8 cellular contexts compared by ENCODE assay signal in the genomic region with DNA sequence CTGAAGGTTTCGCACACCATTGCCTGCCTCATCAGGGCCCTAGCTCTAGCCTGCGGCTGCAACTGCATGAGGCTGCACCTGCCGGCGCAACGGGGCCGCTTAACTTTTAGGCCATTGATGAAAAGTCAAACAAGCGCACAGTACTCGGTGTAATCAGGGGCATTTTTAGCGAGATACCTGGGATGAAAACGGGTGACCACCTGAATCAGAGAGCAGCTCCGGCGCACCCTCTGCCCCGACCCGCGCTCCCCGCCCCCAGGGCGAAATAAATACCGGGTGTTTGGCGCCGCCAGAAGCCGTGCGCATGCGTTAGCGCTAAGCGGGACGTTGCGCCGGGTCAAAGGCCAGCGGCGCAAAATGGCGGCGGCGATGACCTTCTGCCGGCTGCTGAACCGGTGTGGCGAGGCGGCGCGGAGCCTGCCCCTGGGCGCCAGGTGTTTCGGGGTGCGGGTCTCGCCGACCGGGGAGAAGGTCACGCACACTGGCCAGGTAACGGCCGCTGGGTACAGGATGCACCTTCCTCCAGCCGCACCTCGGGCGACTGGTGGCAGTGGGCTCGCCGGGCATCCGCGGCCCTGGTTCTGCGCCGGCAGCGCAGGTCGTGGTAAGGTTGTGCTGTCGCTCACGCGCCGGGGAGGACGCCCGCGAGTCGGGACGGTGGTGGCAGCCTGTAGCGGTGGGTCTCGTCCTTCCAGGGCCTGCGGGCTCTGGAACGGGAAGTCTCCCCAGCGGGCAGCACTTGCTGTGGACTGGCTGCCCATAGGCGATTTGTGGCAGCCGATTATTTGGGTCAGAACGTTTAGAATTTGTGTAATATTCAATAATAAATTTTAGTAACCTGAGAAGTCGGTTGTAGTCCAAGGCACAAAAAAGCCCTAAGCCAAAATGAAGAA. TPM values are rescaled to one million over a fixed set of nuclear protein-coding genes. Genes with fewer than 3 reads are reported as not detected.
DNase-seq lines count a peak whose midpoint lies in the region; ATAC-seq and TF ChIP-seq lines count a peak whose summit lies in the region.

A gene (plus strand): TSS at position 347 of the 893 bp plus-strand sequence. CDS start 11 bp downstream, at position 358.

- CTCF ChIA-PET in activated naive CD4-positive, alpha-beta T cell treated with anti-CD3 and anti-CD28 coated beads for 36 hours (lab: Charles Lee): interaction anchor here (1.3 to 2.4 kb wide), 2 partner anchors 38 to 63 kb away, joined by 4 to 8 read pairs; no protein-coding TSS in a partner anchor

- no peaks in the 10 kb centered on the region for H3K9me3 Mint-ChIP-seq in GM23338
- no peaks in the 10 kb centered on the region for H3K9me3 Mint-ChIP-seq in activated naive CD4-positive, alpha-beta T cell treated with anti-CD3 and anti-CD28 coated beads for 36 hours

- peak within 1 kb of the TSS; percentile 98 for H3K4me3 Mint-ChIP-seq in GM23338
- peak within 1 kb of the TSS; percentile 99 for H3K4me3 Mint-ChIP-seq in activated naive CD4-positive, alpha-beta T cell treated with anti-CD3 and anti-CD28 coated beads for 36 hours

- H3K79me2 ChIP-seq in GM23338 (replicated peaks; ENCODE audit: insufficient read depth): peaks cover 68% of the 10 kb centered on the region

- peak within 1 kb of the TSS; percentile 57 for H2AFZ ChIP-seq in GM23338

- H3K27me3 Mint-ChIP-seq in GM23338 (ENCODE audit: insufficient read depth, low read depth, poor library complexity): peaks cover 9% of the 10 kb centered on the region
- no peaks in the 10 kb centered on the region for H3K27me3 Mint-ChIP-seq in activated naive CD4-positive, alpha-beta T cell treated with anti-CD3 and anti-CD28 coated beads for 36 hours (ENCODE audit: low read depth)

- H3K4me1 ChIP-seq in GM23338 (ENCODE audit: insufficient read depth): peaks cover 7% of the 10 kb centered on the region
- peaks cover 20% of the 10 kb centered on the region for H3K4me1 ChIP-seq in SJSA1 (replicated peaks)

- intact Hi-C loops in activated naive CD4-positive, alpha-beta T cell treated with anti-CD3 and anti-CD28 coated beads for 36 hours (cut with micrococcal nuclease): loop anchor here (1.0 to 5.0 kb wide), 3 partner anchors 9 to 414 kb away; no protein-coding TSS in a partner anchor

- peaks cover 5% of the 10 kb centered on the region; the same call in 1 of the 2 replicates for H3K9me3 ChIP-seq in SJSA1 (replicated peaks)

- DNase-seq in EL (peak; percentile 64), GM23338 (ENCODE audit: low spot score) (peak; percentile 80), LNCaP clone FGC (ENCODE audit: low read depth) (peak; percentile 36), SJSA1 (ENCODE audit: low read depth in 1 of 2, low spot score in 2 of 2) (peak; percentile 74 to 79), germinal center (ENCODE audit: low spot score) (peak; percentile 77), nucleus accumbens (lab: John Stamatoyannopoulos, UW) (peak in 55 of 56 donors; percentile 19 to 88 (median 71)), superior temporal gyrus (ENCODE audit: extremely low spot score) (peak; percentile 91)
- peak; percentile 81 for DNase-seq in activated naive CD4-positive, alpha-beta T cell treated with anti-CD3 and anti-CD28 coated beads for 36 hours

- peak; percentile 59 for ATAC-seq in GM23338

- peak within 1 kb of the TSS; percentile 99 for H3K27ac Mint-ChIP-seq in GM23338
- H3K27ac Mint-ChIP-seq in activated naive CD4-positive, alpha-beta T cell treated with anti-CD3 and anti-CD28 coated beads for 36 hours: peak within 1 kb of the TSS; percentile 98

- peaks cover 13% of the 10 kb centered on the region for H4K20me1 ChIP-seq in GM23338 (replicated peaks; ENCODE audit: insufficient read depth)

- peak within 1 kb of the TSS; percentile 98 for H3K4me2 ChIP-seq in GM23338

- no peaks in the 10 kb centered on the region for H3K9me2 ChIP-seq in GM23338 (ENCODE audit: insufficient read depth)

- H3K27me3 ChIP-seq in GM23338 (ENCODE audit: insufficient read depth) (no peaks in the 10 kb centered on the region), SJSA1 (replicated peaks) (no peaks in the 10 kb centered on the region)

- H3K4me3 ChIP-seq in GM23338 (peak within 1 kb of the TSS; percentile 78), LNCaP clone FGC (ENCODE audit: low read depth, low read length) (peak within 1 kb of the TSS; percentile 83), SJSA1 (peak within 1 kb of the TSS; percentile 92)

- peaks cover 18% of the 10 kb centered on the region for H3K4me1 Mint-ChIP-seq in GM23338
- peaks cover 48% of the 10 kb centered on the region for H3K4me1 Mint-ChIP-seq in activated naive CD4-positive, alpha-beta T cell treated with anti-CD3 and anti-CD28 coated beads for 36 hours (ENCODE audit: low read depth)

- H3K36me3 ChIP-seq in GM23338 (ENCODE audit: insufficient read depth) (peaks cover 31% of the 10 kb centered on the region), SJSA1 (peaks cover 79% of the 10 kb centered on the region)

- peaks cover 70% of the 10 kb centered on the region for H3K36me3 Mint-ChIP-seq in GM23338 (ENCODE audit: low read depth)
- peaks cover 44% of the 10 kb centered on the region for H3K36me3 Mint-ChIP-seq in activated naive CD4-positive, alpha-beta T cell treated with anti-CD3 and anti-CD28 coated beads for 36 hours (ENCODE audit: low read depth)

- TF ChIP-seq CTCF in GM23338 (conservative IDR thresholded peaks at IDR 0.05; ENCODE audit: low read depth in 2 of 2) (no peak), LNCaP clone FGC (IDR thresholded peaks at IDR 0.05; ENCODE audit: control insufficient read depth, extremely low read depth, insufficient read depth) (no peak)

- H3F3A ChIP-seq in GM23338 (replicated peaks; ENCODE audit: low read depth): no peaks in the 10 kb centered on the region

- H3K27ac ChIP-seq in GM23338 (ENCODE audit: low read depth) (peak within 1 kb of the TSS; percentile 89), SJSA1 (peak within 1 kb of the TSS; percentile 49)

TF ChIP-seq in GM23338, 12 proteins besides CTCF, POLR2A, EP300 and RAD21:
- TF ChIP-seq STAT1 (IDR thresholded peaks at IDR 0.05; ENCODE audit: unreplicated experiment) (no peak), EZH2phosphoT487 (IDR thresholded peaks at IDR 0.05; ENCODE audit: unreplicated experiment) (no peak), CREB1 (CRISPR knock-in tag; IDR thresholded peaks at IDR 0.05; ENCODE audit: low read depth) (peak; percentile 31; the same call in 1 of the 2 replicates), NANOG (IDR thresholded peaks at IDR 0.05; ENCODE audit: borderline replicate concordance) (no peak), POLR2AphosphoS5 (IDR thresholded peaks at IDR 0.05; ENCODE audit: low read depth) (peak; percentile 87), EZH2 (IDR thresholded peaks at IDR 0.05; ENCODE audit: low read depth, unreplicated experiment) (no peak)
- TF ChIP-seq, protein P1, sequence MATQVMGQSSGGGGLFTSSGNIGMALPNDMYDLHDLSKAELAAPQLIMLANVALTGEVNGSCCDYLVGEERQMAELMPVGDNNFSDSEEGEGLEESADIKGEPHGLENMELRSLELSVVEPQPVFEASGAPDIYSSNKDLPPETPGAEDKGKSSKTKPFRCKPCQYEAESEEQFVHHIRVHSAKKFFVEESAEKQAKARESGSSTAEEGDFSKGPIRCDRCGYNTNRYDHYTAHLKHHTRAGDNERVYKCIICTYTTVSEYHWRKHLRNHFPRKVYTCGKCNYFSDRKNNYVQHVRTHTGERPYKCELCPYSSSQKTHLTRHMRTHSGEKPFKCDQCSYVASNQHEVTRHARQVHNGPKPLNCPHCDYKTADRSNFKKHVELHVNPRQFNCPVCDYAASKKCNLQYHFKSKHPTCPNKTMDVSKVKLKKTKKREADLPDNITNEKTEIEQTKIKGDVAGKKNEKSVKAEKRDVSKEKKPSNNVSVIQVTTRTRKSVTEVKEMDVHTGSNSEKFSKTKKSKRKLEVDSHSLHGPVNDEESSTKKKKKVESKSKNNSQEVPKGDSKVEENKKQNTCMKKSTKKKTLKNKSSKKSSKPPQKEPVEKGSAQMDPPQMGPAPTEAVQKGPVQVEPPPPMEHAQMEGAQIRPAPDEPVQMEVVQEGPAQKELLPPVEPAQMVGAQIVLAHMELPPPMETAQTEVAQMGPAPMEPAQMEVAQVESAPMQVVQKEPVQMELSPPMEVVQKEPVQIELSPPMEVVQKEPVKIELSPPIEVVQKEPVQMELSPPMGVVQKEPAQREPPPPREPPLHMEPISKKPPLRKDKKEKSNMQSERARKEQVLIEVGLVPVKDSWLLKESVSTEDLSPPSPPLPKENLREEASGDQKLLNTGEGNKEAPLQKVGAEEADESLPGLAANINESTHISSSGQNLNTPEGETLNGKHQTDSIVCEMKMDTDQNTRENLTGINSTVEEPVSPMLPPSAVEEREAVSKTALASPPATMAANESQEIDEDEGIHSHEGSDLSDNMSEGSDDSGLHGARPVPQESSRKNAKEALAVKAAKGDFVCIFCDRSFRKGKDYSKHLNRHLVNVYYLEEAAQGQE (IDR thresholded peaks at IDR 0.05; ENCODE audit: unreplicated experiment): no peak
- TF ChIP-seq, protein P2, sequence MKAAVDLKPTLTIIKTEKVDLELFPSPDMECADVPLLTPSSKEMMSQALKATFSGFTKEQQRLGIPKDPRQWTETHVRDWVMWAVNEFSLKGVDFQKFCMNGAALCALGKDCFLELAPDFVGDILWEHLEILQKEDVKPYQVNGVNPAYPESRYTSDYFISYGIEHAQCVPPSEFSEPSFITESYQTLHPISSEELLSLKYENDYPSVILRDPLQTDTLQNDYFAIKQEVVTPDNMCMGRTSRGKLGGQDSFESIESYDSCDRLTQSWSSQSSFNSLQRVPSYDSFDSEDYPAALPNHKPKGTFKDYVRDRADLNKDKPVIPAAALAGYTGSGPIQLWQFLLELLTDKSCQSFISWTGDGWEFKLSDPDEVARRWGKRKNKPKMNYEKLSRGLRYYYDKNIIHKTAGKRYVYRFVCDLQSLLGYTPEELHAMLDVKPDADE (IDR thresholded peaks at IDR 0.05): peak; percentile 5; the same call in 1 of the 2 replicates

RNA-seq across cellular contexts. Expression of the gene that starts here (rescaled TPM):
- 82.1 and 94.8 TPM in 2 replicates for total RNA-seq in GM23338 (2014; rRNA removed; shearing (Covaris generic))
- 279 and 289 TPM in 2 replicates for polyA plus RNA-seq in GM23338 (2016; fragmentation: Nextera tagmentation; extraction: Ambion mirVana)
- total RNA-seq in SJSA1 (2014; rRNA removed; shearing (Covaris generic)): 131 and 134 TPM in 2 replicates
- total RNA-seq in activated naive CD4-positive, alpha-beta T cell treated with anti-CD3 and anti-CD28 coated beads for 36 hours: 10 to 100 TPM; 39.5 to 44.6 TPM

Comparison
In these comparisons a context has a peak if more than half of its experiments do, and no peak if none do; other contexts are left out.
1. Peak in every context shown above with its lines: DNase-seq, ATAC-seq, H3K4me3 ChIP-seq and H3K27ac ChIP-seq.
2. DNase-seq: peak in every context shown above with its lines; median percentile 91 in superior temporal gyrus; 81 in activated naive CD4-positive, alpha-beta T cell treated with anti-CD3 and anti-CD28 coated beads for 36 hours; 80 in GM23338; 77 in germinal center; 76 in SJSA1; 71 in nucleus accumbens; 64 in EL; 36 in LNCaP clone FGC.